ENCODE assay signal across 8 cellular contexts in the genomic region with DNA sequence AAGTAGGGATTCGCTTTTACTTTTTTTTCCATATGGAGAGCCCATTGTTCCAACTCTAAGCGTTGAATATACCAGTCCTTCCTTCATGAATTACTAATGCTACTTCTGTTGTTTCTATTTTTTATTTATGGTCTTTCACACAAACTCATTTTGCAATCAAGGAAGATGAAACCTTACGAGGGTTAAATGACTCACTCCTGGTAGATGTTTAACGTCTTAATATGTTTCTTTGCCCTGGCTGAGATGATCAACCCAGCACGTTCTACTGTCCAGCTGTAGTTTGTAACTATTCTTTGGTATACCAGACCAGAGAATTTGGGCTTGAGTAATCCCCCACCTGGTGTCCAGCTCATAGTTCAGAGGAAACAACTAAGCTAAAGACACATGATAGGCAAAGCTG. TPM values are rescaled to one million over a fixed set of nuclear protein-coding genes. Genes with fewer than 3 reads are reported as not detected.
DNase-seq lines count a peak whose midpoint lies in the region; ATAC-seq lines count a peak whose summit lies in the region.

No MANE protein-coding gene starts in this region.

- no peak overlapping the region for H3K27ac Mint-ChIP-seq in activated T-helper 17 cell treated with anti-CD3 and anti-CD28 coated beads, Interleukin-2, amount 50 U/mL, for 72 hours
- H3K27ac Mint-ChIP-seq in activated CD8-positive, alpha-beta memory T cell treated with anti-CD3 and anti-CD28 coated beads, Interleukin-2, amount 10 ng/mL, durations not matched to agents 7 days and 5 days, result no peak overlapping the region

- peak; percentile 90 for ATAC-seq in GM18907 (IDR thresholded peaks at IDR 0.05; ENCODE audit: unreplicated experiment)
- ATAC-seq in HG03139 (IDR thresholded peaks at IDR 0.05; ENCODE audit: unreplicated experiment), result peak; percentile 75
- ATAC-seq in activated T-helper 17 cell treated with anti-CD3 and anti-CD28 coated beads, Interleukin-2, amount 50 U/mL, for 72 hours (replicated peaks), result peak; percentile 64
- no peak for ATAC-seq in GM21367 (IDR thresholded peaks at IDR 0.05; ENCODE audit: unreplicated experiment)
- no peak for ATAC-seq in activated CD8-positive, alpha-beta memory T cell treated with anti-CD3 and anti-CD28 coated beads, Interleukin-2, amount 10 ng/mL, durations not matched to agents 7 days and 5 days

- no peaks in the 10 kb centered on the region for H3K36me3 Mint-ChIP-seq in activated T-helper 17 cell treated with anti-CD3 and anti-CD28 coated beads, Interleukin-2, amount 50 U/mL, for 72 hours (ENCODE audit: low read depth)
- H3K36me3 Mint-ChIP-seq in activated CD8-positive, alpha-beta memory T cell treated with anti-CD3 and anti-CD28 coated beads, Interleukin-2, amount 10 ng/mL, durations not matched to agents 7 days and 5 days, result peaks cover 2% of the 10 kb centered on the region

- no peak overlapping the region for H3K4me3 Mint-ChIP-seq in activated T-helper 17 cell treated with anti-CD3 and anti-CD28 coated beads, Interleukin-2, amount 50 U/mL, for 72 hours
- no peak overlapping the region for H3K4me3 Mint-ChIP-seq in activated CD8-positive, alpha-beta memory T cell treated with anti-CD3 and anti-CD28 coated beads, Interleukin-2, amount 10 ng/mL, durations not matched to agents 7 days and 5 days

- DNase-seq in non-pigmented ciliary epithelial cell (ENCODE audit: low read depth) (peak; percentile 66), NCI-H1417 (lab: John Stamatoyannopoulos, UW) (no peak), NCI-H82 (lab: John Stamatoyannopoulos, UW) (no peak)
- DNase-seq in activated CD8-positive, alpha-beta memory T cell treated with anti-CD3 and anti-CD28 coated beads, Interleukin-2, amount 10 ng/mL, durations not matched to agents 7 days and 5 days, result no peak

- peaks cover 4% of the 10 kb centered on the region for H3K4me1 Mint-ChIP-seq in activated T-helper 17 cell treated with anti-CD3 and anti-CD28 coated beads, Interleukin-2, amount 50 U/mL, for 72 hours
- peaks cover 48% of the 10 kb centered on the region for H3K4me1 Mint-ChIP-seq in activated CD8-positive, alpha-beta memory T cell treated with anti-CD3 and anti-CD28 coated beads, Interleukin-2, amount 10 ng/mL, durations not matched to agents 7 days and 5 days

- H3K9me3 Mint-ChIP-seq in activated T-helper 17 cell treated with anti-CD3 and anti-CD28 coated beads, Interleukin-2, amount 50 U/mL, for 72 hours, result no peaks in the 10 kb centered on the region
- H3K9me3 Mint-ChIP-seq in activated CD8-positive, alpha-beta memory T cell treated with anti-CD3 and anti-CD28 coated beads, Interleukin-2, amount 10 ng/mL, durations not matched to agents 7 days and 5 days (ENCODE audit: low read depth), result no peaks in the 10 kb centered on the region

- H3K27me3 Mint-ChIP-seq in activated T-helper 17 cell treated with anti-CD3 and anti-CD28 coated beads, Interleukin-2, amount 50 U/mL, for 72 hours, result peaks cover 9% of the 10 kb centered on the region
- peaks cover 32% of the 10 kb centered on the region for H3K27me3 Mint-ChIP-seq in activated CD8-positive, alpha-beta memory T cell treated with anti-CD3 and anti-CD28 coated beads, Interleukin-2, amount 10 ng/mL, durations not matched to agents 7 days and 5 days

- CTCF ChIA-PET in activated CD8-positive, alpha-beta memory T cell treated with anti-CD3 and anti-CD28 coated beads, Interleukin-2, amount 10 ng/mL, durations not matched to agents 7 days and 5 days (lab: Charles Lee), result interaction anchor here (3.9 kb wide), 1 partner anchor 87 kb away, joined by 13 read pairs; no protein-coding TSS in a partner anchor

RNA-seq across cellular contexts. Expression of a gene that starts 23.1 kb away (rescaled TPM):
- total RNA-seq in activated T-helper 17 cell treated with anti-CD3 and anti-CD28 coated beads, Interleukin-2, amount 50 U/mL, for 72 hours, result under 1 TPM; 0.17 to 0.53 TPM
- 1 to 10 TPM; 5.3 to 7.0 TPM for total RNA-seq in activated CD8-positive, alpha-beta memory T cell treated with anti-CD3 and anti-CD28 coated beads, Interleukin-2, amount 10 ng/mL, durations not matched to agents 7 days and 5 days

Comparison
In these comparisons a context has a peak if more than half of its experiments do, and no peak if none do; other contexts are left out.
1. ATAC-seq: peak in GM18907 (single experiment), HG03139 (single experiment) and activated T-helper 17 cell treated with anti-CD3 and anti-CD28 coated beads, Interleukin-2, amount 50 U/mL, for 72 hours (single experiment); none in GM21367 (single experiment) and activated CD8-positive, alpha-beta memory T cell treated with anti-CD3 and anti-CD28 coated beads, Interleukin-2, amount 10 ng/mL, durations not matched to agents 7 days and 5 days (single experiment).
2. RNA of a gene that starts 23.1 kb away (total RNA-seq): 5.3 to 7.0 TPM in activated CD8-positive, alpha-beta memory T cell treated with anti-CD3 and anti-CD28 coated beads, Interleukin-2, amount 10 ng/mL, durations not matched to agents 7 days and 5 days; 0.17 to 0.53 TPM in activated T-helper 17 cell treated with anti-CD3 and anti-CD28 coated beads, Interleukin-2, amount 50 U/mL, for 72 hours; every median in the first group is over 4 times any median in the second.